8 cellular contexts compared by ENCODE assay signal in genomic region chr1:156706647-156707008, GRCh38. TPM values are rescaled to one million over a fixed set of nuclear protein-coding genes. Genes with fewer than 3 reads are reported as not detected.
DNase-seq lines count a peak whose midpoint lies in the region; ATAC-seq and TF ChIP-seq lines count a peak whose summit lies in the region.

No MANE protein-coding gene starts in this region.

- H3K27me3 ChIP-seq in HUES64 (ENCODE audit: insufficient read depth, low read length) (peaks cover 16% of the 10 kb centered on the region), thymus (ENCODE audit: control insufficient read depth, insufficient read depth) (peaks cover 22% of the 10 kb centered on the region), foreskin keratinocyte (peaks cover 40% of the 10 kb centered on the region)

- DNase-seq in AG08395 (ENCODE audit: low spot score) (peak; percentile 81), cardiac fibroblast (ENCODE audit: low read depth in 2 of 2) (peak in 1 of 2 donors; percentile 68), left kidney (ENCODE audit: low read depth, low spot score) (peak; percentile 93), foreskin keratinocyte (no peak), NCI-H2196 treated with DMSO at 0.1 percent for 48 hours (lab: John Stamatoyannopoulos, UW; ENCODE audit: unreplicated experiment) (no peak), DMS153 (lab: John Stamatoyannopoulos, UW) (no peak)

- no peaks in the 10 kb centered on the region for H3K9me3 ChIP-seq in HUES64 (ENCODE audit: insufficient read depth, low read depth, low read length)
- H3K9me3 ChIP-seq in thymus (ENCODE audit: control insufficient read depth): no peaks in the 10 kb centered on the region

- ATAC-seq in foreskin keratinocyte: no peak

- H3K4me3 ChIP-seq in HUES64 (ENCODE audit: low read length) (peak overlapping the region; percentile 71), cardiac fibroblast (replicated peaks in 1 of 2; ENCODE audit: low read depth in 2 of 2, low read length in 2 of 2) (peak overlapping the region; percentile 10 to 19), thymus (ENCODE audit: low read length) (peak overlapping the region; percentile 43)

- H3K36me3 ChIP-seq in HUES64 (ENCODE audit: insufficient read depth, low read length) (peaks cover 2% of the 10 kb centered on the region; the same call in 1 of the 2 replicates), thymus (ENCODE audit: control insufficient read depth, insufficient read depth) (peaks cover 4% of the 10 kb centered on the region)

- WGBS in HUES64: under 1% methylated on average over 24 of the region's 24 CpGs
- WGBS in thymus: under 1% methylated on average over 24 of the region's 24 CpGs

- peak overlapping the region; percentile 94 for H3K27ac ChIP-seq in HUES64 (ENCODE audit: low read depth, low read length)
- H3K27ac ChIP-seq in thymus (ENCODE audit: low read depth): peak overlapping the region; percentile 50
- H3K27ac ChIP-seq in foreskin keratinocyte: no peak overlapping the region

- peak overlapping the region; percentile 79 for H3K9ac ChIP-seq in HUES64 (ENCODE audit: low read depth, low read length)

- TF ChIP-seq CTCF in cardiac fibroblast (IDR thresholded peaks at IDR 0.05; ENCODE audit: low read depth, low read length) (no peak), foreskin keratinocyte (conservative IDR thresholded peaks at IDR 0.05) (no peak)

- H3K4me1 ChIP-seq in HUES64 (ENCODE audit: insufficient read depth, low read length) (peaks cover 57% of the 10 kb centered on the region), thymus (ENCODE audit: control insufficient read depth, insufficient read depth, low read length) (peaks cover 14% of the 10 kb centered on the region), foreskin keratinocyte (peaks cover 14% of the 10 kb centered on the region)

RNA-seq across cellular contexts. Expression of gene CRABP2, which starts 1.2 kb away (rescaled TPM):
- polyA plus RNA-seq in HUES64 (2013, experiment 1 of 2): 229 TPM
- 318 TPM for polyA plus RNA-seq in HUES64 (2013, experiment 2 of 2)
- polyA plus RNA-seq in thymus (75.0 TPM), foreskin keratinocyte (4.6 and 8.4 TPM in 2 replicates)
- 2.2 and 4.0 TPM in 2 replicates for total RNA-seq in foreskin keratinocyte

RNA-seq across cellular contexts. Expression of gene METTL25B, which starts 21.6 kb away (rescaled TPM):
- polyA plus RNA-seq in HUES64 (2013, experiment 1 of 2): 15.7 TPM
- polyA plus RNA-seq in HUES64 (2013, experiment 2 of 2): 22.1 TPM
- polyA plus RNA-seq in thymus (39.4 TPM), foreskin keratinocyte (19.7 TPM in 2 replicates)
- 13.8 and 15.7 TPM in 2 replicates for total RNA-seq in foreskin keratinocyte

RNA-seq across cellular contexts. Expression of gene ISG20L2, which starts 21.9 kb away (rescaled TPM):
- 44.6 TPM for polyA plus RNA-seq in HUES64 (2013, experiment 1 of 2)
- 37.2 TPM for polyA plus RNA-seq in HUES64 (2013, experiment 2 of 2)
- polyA plus RNA-seq in thymus (12.0 TPM), foreskin keratinocyte (22.3 and 28.6 TPM in 2 replicates)
- total RNA-seq in foreskin keratinocyte: 31.7 and 32.0 TPM in 2 replicates

RNA-seq across cellular contexts. Expression of gene NES, which starts 29.4 kb away (rescaled TPM):
- 116 TPM for polyA plus RNA-seq in HUES64 (2013, experiment 1 of 2)
- polyA plus RNA-seq in HUES64 (2013, experiment 2 of 2): 122 TPM
- polyA plus RNA-seq in thymus: 3.3 TPM
- 0.04 and 0.14 TPM in 2 replicates for total RNA-seq in foreskin keratinocyte
- polyA plus RNA-seq in foreskin keratinocyte: 0.06 TPM in 2 replicates

RNA-seq across cellular contexts. Expression of gene MRPL24, which starts 34.3 kb away (rescaled TPM):
- polyA plus RNA-seq in HUES64 (2013, experiment 1 of 2): 28.7 TPM
- polyA plus RNA-seq in HUES64 (2013, experiment 2 of 2): 31.2 TPM
- polyA plus RNA-seq in thymus (59.0 TPM), foreskin keratinocyte (173 and 199 TPM in 2 replicates)
- total RNA-seq in foreskin keratinocyte: 117 and 145 TPM in 2 replicates

Comparison
In these comparisons a context has a peak if more than half of its experiments do, and no peak if none do; other contexts are left out.
1. DNase-seq: peak in AG08395 (single experiment) and left kidney (single experiment); none in foreskin keratinocyte (0 of 2), NCI-H2196 treated with DMSO at 0.1 percent for 48 hours (single experiment) and DMS153 (single experiment).
2. H3K4me3 ChIP-seq: peak in every context shown above with its lines; median percentile 71 in HUES64; 43 in thymus; 14 in cardiac fibroblast.